ENCODE assay signal across 12 cellular contexts in the genomic region with DNA sequence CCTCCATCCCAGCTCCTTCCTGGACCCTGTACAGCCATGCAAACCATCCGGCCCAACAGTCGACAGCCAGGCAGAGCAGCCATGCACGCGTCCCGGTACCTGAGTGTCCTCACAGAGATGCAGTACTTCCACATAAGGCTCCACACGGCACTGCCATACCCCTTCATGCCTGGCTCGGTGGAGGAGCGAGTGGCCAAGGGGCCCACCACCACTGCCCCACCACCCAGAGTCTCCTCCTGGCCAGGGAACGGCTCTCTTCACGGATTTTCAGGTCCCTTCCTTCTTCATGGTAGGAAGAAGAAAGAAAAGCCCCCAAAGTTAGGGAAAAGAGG. TPM values are rescaled to one million over a fixed set of nuclear protein-coding genes. Genes with fewer than 3 reads are reported as not detected.
A peak's percentile ranks its signal among the peaks of the same experiment; 100 is the strongest.
DNase-seq lines count a peak whose midpoint lies in the region; ATAC-seq and TF ChIP-seq lines count a peak whose summit lies in the region.
"Had no signal": no experiment of that assay in that cellular context is flagged by ENCODE, and none has a peak within 500 bp of the region (broad histone marks: within the 10 kb centered on the region; RNA-seq: fewer than 3 reads in every experiment).

No MANE protein-coding gene starts in this region.

- H3K36me3 ChIP-seq in DOHH2 (ENCODE audit: control insufficient read depth, low read length) (no peaks in the 10 kb centered on the region), esophagus squamous epithelium (no peaks in the 10 kb centered on the region)
- H3K36me3 ChIP-seq: left lung, thyroid gland had no signal

- peak; percentile 43; the same call in 1 of the 2 replicates for TF ChIP-seq POLR2A in Raji (IDR thresholded peaks at IDR 0.05; ENCODE audit: insufficient read depth, low read depth, low read length)
- no peak for TF ChIP-seq POLR2A in esophagus squamous epithelium (IDR thresholded peaks at IDR 0.05)

- peaks cover 40% of the 10 kb centered on the region for H3K4me1 ChIP-seq in DOHH2 (ENCODE audit: control insufficient read depth, low read length)
- H3K4me1 ChIP-seq in esophagus squamous epithelium, result peaks cover 42 to 61% (median 46%) of the 10 kb centered on the region in 3 donors
- H3K4me1 ChIP-seq: Caco-2 had no signal

- H3K4me3 ChIP-seq in DOHH2 (ENCODE audit: low read length) (0 out of 2 replicates have a peak overlapping the region, but pooled peaks have one; percentile 24), esophagus squamous epithelium (peak overlapping the region in 3 of 4 donors; percentile 3 to 46 (median 19)), skeletal muscle cell (ENCODE audit: low read depth, low read length) (peak overlapping the region; percentile 25)
- H3K4me3 ChIP-seq: thyroid gland had no signal

- H3K27me3 ChIP-seq in DOHH2 (ENCODE audit: control insufficient read depth, low read length), result peaks cover 32% of the 10 kb centered on the region
- peaks cover 0 to 41% (median 0%) of the 10 kb centered on the region in 4 donors for H3K27me3 ChIP-seq in esophagus squamous epithelium
- H3K27me3 ChIP-seq: left lung, thyroid gland had no signal

- H4K20me1 ChIP-seq in DOHH2 (ENCODE audit: control insufficient read depth, insufficient read depth, low read depth, low read length), result no peaks in the 10 kb centered on the region

- DNase-seq in esophagus squamous epithelium (lab: John Stamatoyannopoulos, UW), result no peak
- no peak for DNase-seq in skeletal muscle cell (ENCODE audit: low read depth)
- DNase-seq in KG1 (lab: John Stamatoyannopoulos, UW), result no peak
- DNase-seq in NCI-H2081 treated with DMSO at 0.1 percent for 48 hours (lab: John Stamatoyannopoulos, UW), result no peak
- DNase-seq in NCI-H1092 (lab: John Stamatoyannopoulos, UW), result no peak
- DNase-seq: Caco-2, erythroblast had no signal

- 26 to 47% methylated on average over 5 to 10 of the region's 10 CpGs for WGBS in esophagus squamous epithelium, 2 donors

- no peaks in the 10 kb centered on the region for H3K9me2 ChIP-seq in DOHH2 (replicated peaks; ENCODE audit: control insufficient read depth, low read length)

- H3K27ac ChIP-seq in DOHH2 (ENCODE audit: low read depth, low read length) (no peak overlapping the region), esophagus squamous epithelium (peak overlapping the region in 3 of 4 donors; percentile 16 to 63 (median 56))

- peak overlapping the region; percentile 51 for H3K4me2 ChIP-seq in DOHH2 (ENCODE audit: low read length)

- H3K79me2 ChIP-seq in DOHH2 (ENCODE audit: control insufficient read depth, low read length), result no peaks in the 10 kb centered on the region

- intact Hi-C loops in esophagus squamous epithelium (cut with DNase I), result no loop called here

- H3F3A ChIP-seq in DOHH2 (ENCODE audit: control insufficient read depth, insufficient read depth), result 0 out of 2 replicates have a peak, but pooled peaks cover 3% of the 10 kb centered on the region

- TF ChIP-seq CTCF in DOHH2 (IDR thresholded peaks at IDR 0.05; ENCODE audit: low read depth, low read length, poor library complexity, severe bottlenecking), result no peak
- no peak for TF ChIP-seq CTCF in esophagus squamous epithelium (IDR thresholded peaks at IDR 0.05)

- no peaks in the 10 kb centered on the region for H3K9me3 ChIP-seq in DOHH2 (ENCODE audit: control insufficient read depth, insufficient read depth, low read length)
- no peaks in the 10 kb centered on the region for H3K9me3 ChIP-seq in esophagus squamous epithelium
- H3K9me3 ChIP-seq: Caco-2, left lung, thyroid gland had no signal

- ATAC-seq in HG02759 (IDR thresholded peaks at IDR 0.05; ENCODE audit: unreplicated experiment), result no peak

RNA-seq across cellular contexts. Expression of a gene that starts 51.3 kb away (rescaled TPM):
- 10 to 100 TPM in 2 of 4 donors, 1 to 10 TPM in 2; 7.3 to 27.1 (median 10.7) TPM for total RNA-seq in esophagus squamous epithelium
